In the genomic region with DNA sequence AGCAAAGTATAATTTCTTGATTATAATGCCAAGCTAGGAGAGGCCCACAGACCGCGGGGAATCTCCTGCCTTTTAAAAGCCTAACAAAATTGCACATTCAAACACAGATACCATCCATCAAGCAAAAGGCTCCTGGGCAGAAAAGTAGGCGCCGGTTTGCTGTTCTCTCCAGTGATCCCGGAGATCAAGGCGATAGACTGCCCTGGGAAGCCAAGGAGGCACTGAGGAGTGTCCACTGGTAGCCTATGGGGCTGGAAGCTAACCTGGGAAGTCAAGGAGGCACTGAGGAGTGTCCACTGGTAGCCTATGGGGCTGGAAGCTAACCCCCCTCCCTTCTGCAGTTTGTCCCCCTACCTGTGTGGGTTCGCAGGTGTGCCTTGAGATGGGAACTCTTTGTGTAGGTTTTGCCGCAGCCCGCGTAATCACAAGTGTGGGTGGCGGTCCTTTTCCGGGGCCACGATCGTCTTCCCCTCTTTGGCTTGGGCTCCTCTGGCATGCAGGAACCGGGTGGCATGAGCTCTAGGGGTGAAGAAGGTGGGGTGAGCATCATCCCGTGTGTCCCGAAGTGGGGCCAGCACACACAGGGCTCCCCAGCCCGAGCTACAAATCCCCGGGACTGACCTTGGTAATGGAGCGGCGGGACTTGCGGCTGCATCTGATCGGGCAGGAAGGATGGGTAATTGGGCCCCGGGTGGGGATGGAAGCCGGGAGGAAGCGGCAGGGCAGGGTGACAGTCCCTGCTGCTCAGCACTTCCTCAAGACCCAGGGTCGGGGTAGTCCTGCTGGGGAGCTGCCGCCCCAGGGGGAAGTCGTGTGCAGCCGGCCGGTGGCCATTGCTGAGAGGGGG, we compare ENCODE assay signal across 10 cellular contexts. TPM values are rescaled to one million over a fixed set of nuclear protein-coding genes. Genes with fewer than 3 reads are reported as not detected.
DNase-seq lines count a peak whose midpoint lies in the region; ATAC-seq and TF ChIP-seq lines count a peak whose summit lies in the region.
"Had no signal": no experiment of that assay in that cellular context is flagged by ENCODE, and none has a peak within 500 bp of the region (broad histone marks: within the 10 kb centered on the region; RNA-seq: fewer than 3 reads in every experiment).

No MANE protein-coding gene starts in this region.

- H3K4me1 ChIP-seq in HUES6 (ENCODE audit: control insufficient read depth, insufficient read depth, low read length) (peaks cover 22% of the 10 kb centered on the region; the same call in 1 of the 2 replicates), stomach (peaks cover 9 to 63% (median 49%) of the 10 kb centered on the region in 4 donors)

- intact Hi-C loops in stomach (cut with DNase I; ENCODE audit: low total_unique reads) = loop anchor here (10.0 kb wide), 2 partner anchors 248 to 788 kb away; no protein-coding TSS in a partner anchor

- H3K9me3 ChIP-seq in HUES6 (ENCODE audit: control insufficient read depth, insufficient read depth, low read depth, low read length) (no peaks in the 10 kb centered on the region), stomach (no peaks in the 10 kb centered on the region)

- no peak overlapping the region for H3K9ac ChIP-seq in HUES6 (ENCODE audit: low read length)

- H3K4me3 ChIP-seq in HUES6 (ENCODE audit: low read depth, low read length) (peak overlapping the region; percentile 74), cardiac fibroblast (replicated peaks in 1 of 2; ENCODE audit: low read depth in 2 of 2, low read length in 2 of 2) (peak overlapping the region; percentile 88 to 94), stomach (peak overlapping the region; percentile 64 to 85 (median 68))

- TF ChIP-seq CTCF in cardiac fibroblast (IDR thresholded peaks at IDR 0.05; ENCODE audit: low read depth, low read length) = no peak
- TF ChIP-seq CTCF in stomach (IDR thresholded peaks at IDR 0.05) = no peak

- no peak for TF ChIP-seq POLR2A in stomach (IDR thresholded peaks at IDR 0.05)

- H3K27me3 ChIP-seq in HUES6 (ENCODE audit: control insufficient read depth, insufficient read depth, low read length) (peaks cover 58% of the 10 kb centered on the region), stomach (peaks cover 0 to 50% (median 21%) of the 10 kb centered on the region in 3 donors)

- H3K36me3 ChIP-seq in HUES6 (ENCODE audit: control insufficient read depth, insufficient read depth, low read length) (0 out of 2 replicates have a peak, but pooled peaks cover 2% of the 10 kb centered on the region), stomach (peaks cover 0 to 31% (median 12%) of the 10 kb centered on the region in 4 donors)

- no peak for TF ChIP-seq EP300 in stomach (IDR thresholded peaks at IDR 0.05)

- H3K27ac ChIP-seq in HUES6 (ENCODE audit: low read depth, low read length) (no peak overlapping the region), stomach (peak overlapping the region; percentile 92 to 97 (median 94))

- 26 to 71% (median 42%) methylated on average over 13 to 31 of the region's 31 CpGs for WGBS in stomach, 5 donors

- DNase-seq in cardiac fibroblast (ENCODE audit: low read depth in 2 of 2) = no peak
- peak; percentile 67 for DNase-seq in left kidney (ENCODE audit: low read depth, low spot score)
- DNase-seq in stomach = peak; percentile 27
- DNase-seq in SW480 (ENCODE audit: low spot score) = no peak
- DNase-seq in NCI-H2171 (lab: John Stamatoyannopoulos, UW) = no peak
- DNase-seq in NCI-H345 (lab: John Stamatoyannopoulos, UW) = no peak
- DNase-seq: midbrain, NCI-H1417 treated with DMSO at 0.1 percent for 48 hours had no signal

- ATAC-seq in GM19351 (IDR thresholded peaks at IDR 0.05; ENCODE audit: unreplicated experiment) = no peak

RNA-seq across cellular contexts. Expression of a gene that starts 2.7 kb away (rescaled TPM):
- total RNA-seq in stomach = 100 to 1,000 TPM in 1 of 5 donors, 10 to 100 TPM in 4; 34.8 to 323 (median 58.6) TPM
- 100 to 1,000 TPM in 1 of 3 donors, 10 to 100 TPM in 2; 18.2 to 150 (median 31.6) TPM for polyA plus RNA-seq in stomach

Comparison
In these comparisons a context has a peak if more than half of its experiments do, and no peak if none do; other contexts are left out.
1. DNase-seq: peak in left kidney (single experiment) and stomach (single experiment); none in cardiac fibroblast (0 of 2), SW480 (single experiment), NCI-H2171 (single experiment) and NCI-H345 (single experiment).
2. Peak in every context shown above with its lines, with median percentiles within 50 percentile points of each other: H3K4me3 ChIP-seq.